ENCODE assay signal across 17 cellular contexts in the genomic region with DNA sequence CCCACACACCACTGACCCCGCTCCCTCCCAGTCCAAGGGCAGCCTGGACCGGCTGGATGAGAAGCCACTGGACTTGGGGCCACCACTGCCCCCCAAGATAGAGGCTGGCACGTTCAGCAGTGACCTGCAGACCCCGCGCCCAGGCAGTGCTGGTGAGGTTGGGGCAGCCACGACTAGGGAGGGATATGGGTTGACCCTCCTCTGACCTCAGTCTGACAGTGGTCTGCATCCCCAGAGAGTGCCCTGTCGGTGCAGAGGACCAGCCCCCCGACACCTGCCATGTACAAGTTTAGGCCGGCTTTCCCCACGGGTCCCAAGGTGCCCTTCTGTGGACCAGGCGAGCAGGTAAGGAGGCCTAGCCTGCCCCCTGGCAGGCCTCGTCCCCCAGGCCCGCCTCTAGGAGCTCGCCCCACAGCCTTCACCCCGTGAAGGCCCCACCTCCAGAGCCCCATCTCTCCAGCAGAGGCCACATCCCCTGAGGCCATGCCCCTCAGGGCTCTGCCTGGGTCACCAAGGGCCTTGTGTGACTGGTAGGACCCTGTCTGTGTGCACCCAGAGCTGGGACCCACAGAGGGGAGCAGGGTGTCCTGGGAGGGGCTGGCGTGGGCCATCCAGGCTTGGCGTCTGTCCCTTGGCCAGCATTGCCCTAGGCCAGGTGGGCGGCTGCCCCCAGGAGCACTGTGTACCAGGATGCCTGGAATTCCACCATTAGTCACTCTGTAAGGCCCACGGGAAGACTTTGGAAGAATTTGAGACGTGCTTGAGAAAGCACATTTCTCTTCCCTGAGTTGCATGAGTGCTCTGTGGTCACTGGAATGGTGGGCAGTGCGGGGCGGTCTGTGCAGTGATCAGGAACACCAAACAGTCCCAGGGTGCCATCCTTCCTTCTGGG. TPM values are rescaled to one million over a fixed set of nuclear protein-coding genes. Genes with fewer than 3 reads are reported as not detected.
A peak's percentile ranks its signal among the peaks of the same experiment; 100 is the strongest.
DNase-seq lines count a peak whose midpoint lies in the region.
"Had no signal": no experiment of that assay in that cellular context is flagged by ENCODE, and none has a peak within 500 bp of the region (broad histone marks: within the 10 kb centered on the region; RNA-seq: fewer than 3 reads in every experiment).

No MANE protein-coding gene starts in this region.

- DNase-seq in 8988T (peak; percentile 55), GM04503 (ENCODE audit: low read depth) (peak; percentile 37), amniotic epithelial cell (ENCODE audit: low read depth) (peak; percentile 89), islet precursor cell (peak; percentile 83), H4 (ENCODE audit: low spot score) (no peak), DMS79 treated with DMSO at 0.1 percent for 48 hours (lab: John Stamatoyannopoulos, UW) (no peak), NCI-H187 (lab: John Stamatoyannopoulos, UW) (no peak), HT-29 (ENCODE audit: low spot score) (no peak)
- DNase-seq: activated naive CD4-positive, alpha-beta T cell treated with Interleukin-2 at 50 U/mL for 16 hours; DMS53; MG63; NCI-H2171 treated with DMSO at 0.1 percent for 48 hours; ovary; stimulated activated CD4-positive, alpha-beta T cell treated with anti-CD3 and anti-CD28 coated beads, Interleukin-15, amount 100 ng/mL, for 24 hours had no signal

RNA-seq across cellular contexts. Expression of gene CCDC188, which starts 9.4 kb away (rescaled TPM):
- total RNA-seq in H4 (2014; rRNA removed; shearing (Covaris generic)) = not detected in 2 replicates
- total RNA-seq in HT-29 (2014; rRNA removed; shearing (Covaris generic)) = 0.20 and 0.34 TPM in 2 replicates
- total RNA-seq: A673, GM12878, thoracic aorta had no signal

RNA-seq across cellular contexts. Expression of gene ZDHHC8, which starts 9.8 kb away (rescaled TPM):
- 4.3 and 6.9 TPM in 2 replicates for total RNA-seq in H4 (2014; rRNA removed; shearing (Covaris generic))
- 62.9 and 94.8 TPM in 2 replicates for total RNA-seq in HT-29 (2014; rRNA removed; shearing (Covaris generic))

RNA-seq across cellular contexts. Expression of gene TRMT2A, which starts 24.4 kb away (rescaled TPM):
- total RNA-seq in H4 (2014; rRNA removed; shearing (Covaris generic)) = 12.2 and 16.6 TPM in 2 replicates
- 241 and 278 TPM in 2 replicates for total RNA-seq in HT-29 (2014; rRNA removed; shearing (Covaris generic))

RNA-seq across cellular contexts. Expression of gene RANBP1, which starts 25.5 kb away (rescaled TPM):
- total RNA-seq in H4 (2014; rRNA removed; shearing (Covaris generic)) = 623 and 731 TPM in 2 replicates
- total RNA-seq in HT-29 (2014; rRNA removed; shearing (Covaris generic)) = 978 and 1,308 TPM in 2 replicates

Comparison
In these comparisons a context has a peak if more than half of its experiments do, and no peak if none do; other contexts are left out.
1. DNase-seq: peak in 8988T (single experiment), GM04503 (single experiment), amniotic epithelial cell (single experiment) and islet precursor cell (single experiment); none in H4 (single experiment), DMS79 treated with DMSO at 0.1 percent for 48 hours (single experiment), NCI-H187 (0 of 2) and HT-29 (single experiment).
2. RNA of gene TRMT2A, which starts 24.4 kb away (total RNA-seq): 241 to 278 TPM in HT-29; 12.2 to 16.6 TPM in H4; every median in the first group is over 10 times any median in the second.